In the genomic region with DNA sequence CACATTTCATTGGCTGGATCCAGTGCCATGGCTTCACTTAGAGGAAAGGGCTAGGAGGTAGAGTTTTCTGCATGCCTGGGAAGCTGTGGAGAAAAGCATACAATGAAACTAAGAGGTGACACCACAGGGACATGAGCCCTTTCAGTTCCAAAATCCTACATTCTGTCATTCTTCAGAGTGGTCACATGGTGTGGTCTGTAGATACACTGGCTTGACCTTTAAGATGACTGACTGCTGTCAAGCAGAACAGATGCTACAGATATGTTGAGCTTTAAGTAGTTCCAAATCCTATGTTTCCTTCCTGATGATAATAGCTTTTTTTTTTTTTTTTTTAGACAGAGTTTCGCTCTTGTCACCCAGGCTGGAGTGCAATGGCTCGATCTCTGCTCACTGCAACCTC, we compare ENCODE assay signal across 24 cellular contexts. TPM values are rescaled to one million over a fixed set of nuclear protein-coding genes. Genes with fewer than 3 reads are reported as not detected.
A peak's percentile ranks its signal among the peaks of the same experiment; 100 is the strongest.
DNase-seq lines count a peak whose midpoint lies in the region; ATAC-seq, FAIRE-seq and TF ChIP-seq lines count a peak whose summit lies in the region.
"Had no signal": no experiment of that assay in that cellular context is flagged by ENCODE, and none has a peak within 500 bp of the region (broad histone marks: within the 10 kb centered on the region; RNA-seq: fewer than 3 reads in every experiment).

No MANE protein-coding gene starts in this region.

- H3K4me1 ChIP-seq in GM12878 (ENCODE audit: control insufficient read depth, insufficient read depth, low read length) (peaks cover 3% of the 10 kb centered on the region; the same call in 1 of the 2 replicates), sigmoid colon (peaks cover 0 to 9% (median 0%) of the 10 kb centered on the region in 4 donors)
- H3K4me1 ChIP-seq: BLaER1, HAP-1 had no signal

- TF ChIP-seq CTCF in GM12878 (IDR thresholded peaks at IDR 0.05 in 2 of 3, conservative IDR thresholded peaks at IDR 0.05 in 1 of 3; ENCODE audit: control insufficient read depth in 2 of 3, extremely low read depth in 1 of 3, insufficient read depth in 1 of 3, low read depth in 3 of 3, low read length in 3 of 3) (no peak), sigmoid colon (IDR thresholded peaks at IDR 0.05) (no peak)

- no peaks in the 10 kb centered on the region for H3K79me2 ChIP-seq in GM12878 (ENCODE audit: control insufficient read depth, insufficient read depth, low read length)

- FAIRE-seq in GM12878 (lab: Jason Lieb, UNC) (no peak), frontal cortex (lab: Jason Lieb, UNC) (no peak)
- FAIRE-seq: HepG2 had no signal

- H3K9me3 ChIP-seq in GM12878 (replicated peaks; ENCODE audit: control insufficient read depth, insufficient read depth, low read length) (no peaks in the 10 kb centered on the region; the same call in 2 of the 3 replicates), sigmoid colon (no peaks in the 10 kb centered on the region)

- no peaks in the 10 kb centered on the region for H4K20me1 ChIP-seq in GM12878 (ENCODE audit: control insufficient read depth, insufficient read depth)
- H4K20me1 ChIP-seq: BLaER1 had no signal

- TF ChIP-seq EP300 in GM12878 (IDR thresholded peaks at IDR 0.05; ENCODE audit: borderline replicate concordance in 1 of 2, control insufficient read depth in 1 of 2, low read depth in 2 of 2, low read length in 2 of 2) (no peak), sigmoid colon (IDR thresholded peaks at IDR 0.05) (no peak)

- RAD21 ChIA-PET in GM12878 (lab: Charles Lee; ENCODE audit: unreplicated experiment) = interaction anchor here (0.6 to 3.8 kb wide), 8 partner anchors 103 to 616 kb away, joined by 3 to 43 read pairs (median 4); no protein-coding TSS in a partner anchor

- H3K4me2 ChIP-seq in GM12878 (ENCODE audit: control insufficient read depth, insufficient read depth) = no peak overlapping the region
- H3K4me2 ChIP-seq: BLaER1 had no signal

- no peak overlapping the region for H3K4me3 ChIP-seq in GM12878
- H3K4me3 ChIP-seq in sigmoid colon = no peak overlapping the region
- H3K4me3 ChIP-seq: BLaER1, GM23248, HAP-1 had no signal

- H3K9me3 Mint-ChIP-seq in stimulated activated naive CD8-positive, alpha-beta T cell treated with anti-CD3 and anti-CD28 coated beads, Interleukin-15, amount 100 ng/mL, for 72 hours = no peaks in the 10 kb centered on the region
- H3K9me3 Mint-ChIP-seq: IgD-negative memory B cell had no signal

- TF ChIP-seq POLR2A in GM12878 (IDR thresholded peaks at IDR 0.05; ENCODE audit: low read depth, low read length) = no peak
- TF ChIP-seq POLR2A in sigmoid colon (IDR thresholded peaks at IDR 0.05) = no peak

- no peak for TF ChIP-seq RAD21 in GM12878 (IDR thresholded peaks at IDR 0.05; ENCODE audit: insufficient read depth, low read depth, low read length)

- H3K36me3 ChIP-seq in GM12878 (ENCODE audit: control insufficient read depth in 2 of 2, insufficient read depth in 2 of 2, low read length in 1 of 2) (no peaks in the 10 kb centered on the region), sigmoid colon (no peaks in the 10 kb centered on the region)
- H3K36me3 ChIP-seq: BLaER1, HAP-1 had no signal

- in situ Hi-C loops in GM12878 (cut with MboI) = loop anchor here (5.0 kb wide), 1 partner anchor 110 kb away; no protein-coding TSS in a partner anchor

- no peak overlapping the region for H2AFZ ChIP-seq in GM12878 (ENCODE audit: control insufficient read depth, low read depth, low read length)
- H2AFZ ChIP-seq: GM23248 had no signal

- no peak overlapping the region for H3K9ac ChIP-seq in GM12878 (ENCODE audit: control insufficient read depth, insufficient read depth, low read length)
- H3K9ac ChIP-seq: BLaER1, GM23248 had no signal

- H3K27ac Mint-ChIP-seq in stimulated activated naive CD8-positive, alpha-beta T cell treated with anti-CD3 and anti-CD28 coated beads, Interleukin-15, amount 100 ng/mL, for 72 hours = no peak overlapping the region
- H3K27ac Mint-ChIP-seq: CD14-positive monocyte; CD4-positive, alpha-beta memory T cell; IgD-negative memory B cell had no signal

- no TSS peak for BruUV-seq in GM12878 (replicated peaks; lab: Mats Ljungman, UMichigan)

- peak; percentile 40 for ATAC-seq in stimulated activated naive CD8-positive, alpha-beta T cell treated with anti-CD3 and anti-CD28 coated beads, Interleukin-15, Interleukin-2, amounts not matched to agents 100 U/mL and 50 U/mL, for 24 hours
- ATAC-seq in stimulated activated naive CD8-positive, alpha-beta T cell treated with anti-CD3 and anti-CD28 coated beads, Interleukin-15, amount 100 ng/mL, for 72 hours = no peak
- ATAC-seq in GM21360 (IDR thresholded peaks at IDR 0.05; ENCODE audit: unreplicated experiment) (peak; percentile 41), GM12878 (peak; percentile 65), HG02642 (IDR thresholded peaks at IDR 0.05; ENCODE audit: poor library complexity, unreplicated experiment) (no peak)
- ATAC-seq: HepG2 had no signal

- SMC1A ChIA-PET in GM12878 (lab: Charles Lee; ENCODE audit: uncharacterized antibody, unreplicated experiment) = interaction anchor here (0.7 to 6.6 kb wide), 11 partner anchors 103 to 433 kb away, joined by 3 to 92 read pairs (median 4); no protein-coding TSS in a partner anchor

- DNase-seq in stimulated activated naive CD8-positive, alpha-beta T cell treated with anti-CD3 and anti-CD28 coated beads, Interleukin-15, Interleukin-2, amounts not matched to agents 100 U/mL and 50 U/mL, for 24 hours = no peak
- DNase-seq in stimulated activated naive CD8-positive, alpha-beta T cell treated with anti-CD3 and anti-CD28 coated beads, Interleukin-15, amount 100 ng/mL, for 72 hours = no peak
- DNase-seq in GM12878 (ENCODE audit: low read depth, low spot score) = no peak
- no peak for DNase-seq in sigmoid colon
- no peak for DNase-seq in frontal cortex (ENCODE audit: low spot score in 2 of 2)
- DNase-seq in putamen (ENCODE audit: low spot score) = no peak
- DNase-seq: 8988T; CD4-positive, alpha-beta memory T cell; DMS153; DMS79; GDM1; GM23248; KBM-7 had no signal

- H3K27me3 Mint-ChIP-seq in stimulated activated naive CD8-positive, alpha-beta T cell treated with anti-CD3 and anti-CD28 coated beads, Interleukin-15, amount 100 ng/mL, for 72 hours = peaks cover 36% of the 10 kb centered on the region

- peaks cover 7% of the 10 kb centered on the region for H3K4me1 Mint-ChIP-seq in stimulated activated naive CD8-positive, alpha-beta T cell treated with anti-CD3 and anti-CD28 coated beads, Interleukin-15, amount 100 ng/mL, for 72 hours

- POLR2A ChIA-PET in GM12878 (lab: Charles Lee) = interaction anchor here (0.6 to 1.4 kb wide), 3 partner anchors 108 to 1658 kb away, joined by 4 read pairs; no protein-coding TSS in a partner anchor

- intact Hi-C loops in GM12878 (cut with micrococcal nuclease; ENCODE audit: unreplicated experiment) = loop anchor here (10.0 kb wide), 2 partner anchors 198 to 528 kb away; no protein-coding TSS in a partner anchor
- intact Hi-C loops in sigmoid colon (cut with DNase I) = loop anchor here (10.0 kb wide), 1 partner anchor 108 kb away; no protein-coding TSS in a partner anchor

- H3K27me3 ChIP-seq in GM12878 (replicated peaks in 1 of 2; ENCODE audit: control insufficient read depth in 2 of 2, insufficient read depth in 2 of 2, low read length in 1 of 2) (no peaks in the 10 kb centered on the region), sigmoid colon (peaks cover 0 to 10% (median 0%) of the 10 kb centered on the region in 3 donors)
- H3K27me3 ChIP-seq: BLaER1 had no signal

- CTCF ChIA-PET in GM12878 (lab: Yijun Ruan, JAX) = interaction anchor here (0.5 to 6.4 kb wide), 10 partner anchors 14 to 355 kb away, joined by 3 to 153 read pairs (median 6); no protein-coding TSS in a partner anchor

- H3K4me3 Mint-ChIP-seq in stimulated activated naive CD8-positive, alpha-beta T cell treated with anti-CD3 and anti-CD28 coated beads, Interleukin-15, amount 100 ng/mL, for 72 hours = no peak overlapping the region
- H3K4me3 Mint-ChIP-seq: CD14-positive monocyte; CD4-positive, alpha-beta memory T cell had no signal

- no CpG with 5 or more reads among the region's 2 CpGs for WGBS in GM12878 (ENCODE audit: insufficient coverage, insufficient replicate concordance, low lambda C conversion rate, missing lambda C conversion rate)
- 91 to 94% methylated on average over 2 of the region's 2 CpGs for WGBS in sigmoid colon, 2 donors

- H3K27ac ChIP-seq in GM12878 (ENCODE audit: control insufficient read depth, insufficient read depth) = no peak overlapping the region
- no peak overlapping the region for H3K27ac ChIP-seq in sigmoid colon
- H3K27ac ChIP-seq: BLaER1, GM23248 had no signal

RNA-seq across cellular contexts. Expression of a gene that starts 26.2 kb away (rescaled TPM):
- not detected in 2 replicates for total RNA-seq in GM12878 (2013; cell fraction: nucleolus; rRNA removed)
- 0.06 TPM in 1 of 2 replicates, not detected in the other for total RNA-seq in GM12878 (2014; rRNA removed)
- not detected in 2 replicates for total RNA-seq in GM12878 (2014; rRNA removed; fragmentation: Illumina TruSeq; extraction: Trizol)
- not detected in 2 replicates for total RNA-seq in GM12878 (2021)
- not detected for polyA plus RNA-seq in GM12878 (2011; ENCODE audit: low read depth)
- not detected in 2 replicates for polyA plus RNA-seq in GM12878 (2011; rRNA removed)
- polyA plus RNA-seq in GM12878 (2011; cell fraction: cytosol; rRNA removed) = 0.04 TPM in 1 of 2 replicates, not detected in the other
- not detected in 2 replicates for polyA plus RNA-seq in GM12878 (2011; cell fraction: nucleus; rRNA removed)
- not detected in 2 replicates for polyA plus RNA-seq in GM12878 (2012)
- not detected in 2 replicates for polyA plus RNA-seq in GM12878 (2014; fragmentation: Illumina TruSeq; extraction: Trizol)
- under 1 TPM in 1 of 2 experiments, not detected in 1; 0.11 TPM for polyA plus RNA-seq in GM12878 (2014; fragmentation: Nextera tagmentation; extraction: Ambion mirVana)
- polyA plus RNA-seq in GM12878 (2014; rRNA removed) = 0.03 TPM in 1 of 2 replicates, not detected in the other
- polyA plus RNA-seq in GM12878 (2016; fragmentation: Nextera tagmentation; extraction: Ambion mirVana) = not detected
- polyA minus RNA-seq in GM12878 (2011; rRNA and poly(A)+ RNA removed) = not detected in 2 replicates
- not detected in 2 replicates for polyA minus RNA-seq in GM12878 (2011; cell fraction: cytosol; rRNA and poly(A)+ RNA removed)
- polyA minus RNA-seq in GM12878 (2011; cell fraction: nucleus; rRNA and poly(A)+ RNA removed) = not detected in 2 replicates
- not detected for total RNA-seq in sigmoid colon
- not detected for polyA plus RNA-seq in sigmoid colon
- total RNA-seq in frontal cortex = not detected
- total RNA-seq: A673; CD4-positive, alpha-beta memory T cell; Daoy; GM23248; H4; HepG2 had no signal
- polyA plus RNA-seq: AG04450; CD14-positive monocyte; CD4-positive, alpha-beta memory T cell; GM23248; HepG2; IgD-negative memory B cell had no signal

RNA-seq across cellular contexts. Expression of a gene that starts 47.5 kb away (rescaled TPM):
- total RNA-seq in GM12878 (2013; cell fraction: nucleolus; rRNA removed) = 0.51 and 0.92 TPM in 2 replicates
- total RNA-seq in GM12878 (2014; rRNA removed) (0.65 and 1.1 TPM in 2 replicates), GM12878 (2014; rRNA removed; fragmentation: Illumina TruSeq; extraction: Trizol) (0.55 and 0.63 TPM in 2 replicates), GM12878 (2021) (0.82 and 1.0 TPM in 2 replicates), sigmoid colon (1 to 10 TPM in 1 of 4 donors, under 1 TPM in 2, not detected in 1; 0.33 to 3.9 (median 0.36) TPM), frontal cortex (not detected)
- not detected for polyA plus RNA-seq in GM12878 (2011; ENCODE audit: low read depth)
- polyA plus RNA-seq in GM12878 (2011; rRNA removed) (43.1 and 50.2 TPM in 2 replicates), GM12878 (2014; fragmentation: Illumina TruSeq; extraction: Trizol) (0.57 and 0.82 TPM in 2 replicates), GM12878 (2014; fragmentation: Nextera tagmentation; extraction: Ambion mirVana) (under 1 TPM; 0.08 to 0.18 TPM), GM12878 (2014; rRNA removed) (0.69 and 0.96 TPM in 2 replicates), GM12878 (2016; fragmentation: Nextera tagmentation; extraction: Ambion mirVana) (under 1 TPM; 0.09 to 0.70 TPM), sigmoid colon (1 to 10 TPM; 1.8 to 5.8 (median 2.1) TPM)
- polyA plus RNA-seq in GM12878 (2011; cell fraction: cytosol; rRNA removed) = 56.3 and 59.9 TPM in 2 replicates
- 64.5 and 78.7 TPM in 2 replicates for polyA plus RNA-seq in GM12878 (2011; cell fraction: nucleus; rRNA removed)
- polyA plus RNA-seq in GM12878 (2012) = not detected in 2 replicates
- polyA minus RNA-seq in GM12878 (2011; rRNA and poly(A)+ RNA removed) = 50.6 and 74.6 TPM in 2 replicates
- polyA minus RNA-seq in GM12878 (2011; cell fraction: cytosol; rRNA and poly(A)+ RNA removed) = 19.9 and 24.5 TPM in 2 replicates
- polyA minus RNA-seq in GM12878 (2011; cell fraction: nucleus; rRNA and poly(A)+ RNA removed) = 54.0 and 96.1 TPM in 2 replicates
- total RNA-seq: A673, GM23248, HepG2 had no signal
- polyA plus RNA-seq: AG04450, CD14-positive monocyte, HepG2, IgD-negative memory B cell had no signal

Comparison
In these comparisons a context has a peak if more than half of its experiments do, and no peak if none do; other contexts are left out.
1. ATAC-seq: peak in stimulated activated naive CD8-positive, alpha-beta T cell treated with anti-CD3 and anti-CD28 coated beads, Interleukin-15, Interleukin-2, amounts not matched to agents 100 U/mL and 50 U/mL, for 24 hours (single experiment), GM21360 (single experiment) and GM12878 (single experiment); none in stimulated activated naive CD8-positive, alpha-beta T cell treated with anti-CD3 and anti-CD28 coated beads, Interleukin-15, amount 100 ng/mL, for 72 hours (single experiment) and HG02642 (single experiment).